15 cellular contexts compared by ENCODE assay signal in the genomic region with DNA sequence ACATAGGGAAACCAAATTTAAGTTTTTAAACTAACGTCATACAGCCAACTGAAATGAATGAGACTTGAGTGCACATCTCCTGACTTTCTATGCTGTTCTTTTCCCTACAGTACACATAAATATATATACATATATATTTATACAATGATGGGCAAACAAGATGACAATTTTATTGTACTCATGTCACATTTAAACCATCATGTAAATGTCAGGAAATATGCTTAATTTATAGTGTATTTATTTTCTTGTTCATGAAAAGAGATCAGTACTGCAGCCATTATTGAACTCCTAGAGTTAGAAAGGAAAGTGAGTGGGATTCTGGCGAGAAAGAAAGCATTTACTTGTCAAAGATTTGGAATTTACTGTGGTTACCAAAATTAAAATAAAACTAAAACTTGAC.
A peak's percentile ranks its signal among the peaks of the same experiment; 100 is the strongest.
DNase-seq lines count a peak whose midpoint lies in the region; ATAC-seq and TF ChIP-seq lines count a peak whose summit lies in the region.
"Had no signal": no experiment of that assay in that cellular context is flagged by ENCODE, and none has a peak within 500 bp of the region (broad histone marks: within the 10 kb centered on the region; RNA-seq: fewer than 3 reads in every experiment).

No MANE protein-coding gene starts in this region.

- CTCF ChIA-PET in HEK293T (lab: Yijun Ruan, JAX), result no interaction called here

- intact Hi-C loops in tibial artery (cut with DNase I; ENCODE audit: low total_unique reads), result no loop called here
- intact Hi-C loops in activated CD4-positive, alpha-beta T cell treated with anti-CD3 and anti-CD28 coated beads, Interleukin-2, amount 10 ng/mL, durations not matched to agents 24 days and 14 days (cut with micrococcal nuclease), result no loop called here

- no peak overlapping the region for H3K27ac Mint-ChIP-seq in activated CD4-positive, alpha-beta T cell treated with anti-CD3 and anti-CD28 coated beads, Interleukin-2, amount 10 ng/mL, durations not matched to agents 24 days and 14 days
- H3K27ac Mint-ChIP-seq in endodermal cell, result no peak overlapping the region
- H3K27ac Mint-ChIP-seq: dendritic cell treated with granulocyte-macrophage colony-stimulating factor and Interleukin-4, amounts not matched to agents 40 ng/mL and 50 ng/mL, for 4 days had no signal

- no peak overlapping the region for H3K4me3 Mint-ChIP-seq in activated CD4-positive, alpha-beta T cell treated with anti-CD3 and anti-CD28 coated beads, Interleukin-2, amount 10 ng/mL, durations not matched to agents 24 days and 14 days
- H3K4me3 Mint-ChIP-seq in endodermal cell, result no peak overlapping the region
- H3K4me3 Mint-ChIP-seq: dendritic cell treated with granulocyte-macrophage colony-stimulating factor and Interleukin-4, amounts not matched to agents 40 ng/mL and 50 ng/mL, for 4 days had no signal

- H3K9me3 Mint-ChIP-seq in activated CD4-positive, alpha-beta T cell treated with anti-CD3 and anti-CD28 coated beads, Interleukin-2, amount 10 ng/mL, durations not matched to agents 24 days and 14 days, result peaks cover 12% of the 10 kb centered on the region
- peaks cover 25% of the 10 kb centered on the region for H3K9me3 Mint-ChIP-seq in endodermal cell

- ATAC-seq in HG03095 (IDR thresholded peaks at IDR 0.05; ENCODE audit: unreplicated experiment), result no peak

- peak overlapping the region; percentile 39 for H3K4me3 ChIP-seq in coronary artery
- H3K4me3 ChIP-seq in muscle layer of colon (ENCODE audit: low read depth in 1 of 2, low read length in 2 of 2), result peak overlapping the region in 1 of 2 donors; percentile 15
- peak overlapping the region; percentile 2 to 4 for H3K4me3 ChIP-seq in tibial artery
- no peak overlapping the region for H3K4me3 ChIP-seq in endodermal cell (ENCODE audit: low read length)
- H3K4me3 ChIP-seq: BLaER1 treated with 17β-estradiol and CSF1 and Interleukin-3, amounts not matched to agents 10 nM and 100 nM; mucosa of descending colon had no signal

- H3K27me3 ChIP-seq in muscle layer of colon (ENCODE audit: control insufficient read depth in 1 of 2, insufficient read depth in 2 of 2, low read length in 2 of 2) (no peaks in the 10 kb centered on the region), tibial artery (no peaks in the 10 kb centered on the region), endodermal cell (ENCODE audit: control insufficient read depth, insufficient read depth, low read length, poor library complexity, severe bottlenecking) (no peaks in the 10 kb centered on the region)
- H3K27me3 ChIP-seq: BLaER1 treated with 17β-estradiol and CSF1 and Interleukin-3, amounts not matched to agents 10 nM and 100 nM had no signal

- DNase-seq in HEK293T (ENCODE audit: extremely low spot score) (no peak), coronary artery (ENCODE audit: low spot score) (no peak), tibial artery (no peak), NCI-H1436 (lab: John Stamatoyannopoulos, UW) (no peak), endodermal cell (no peak)
- DNase-seq in activated CD4-positive, alpha-beta T cell treated with anti-CD3 and anti-CD28 coated beads, Interleukin-2, amount 10 ng/mL, durations not matched to agents 24 days and 14 days, result no peak
- DNase-seq: activated effector memory CD4-positive, alpha-beta T cell treated with Interleukin-2 at 50 U/mL for 16 hours; aorta; Kasumi-1; mucosa of descending colon; NCI-H510A treated with DMSO at 0.1 percent for 48 hours had no signal

- peaks cover 3% of the 10 kb centered on the region for H3K4me1 Mint-ChIP-seq in activated CD4-positive, alpha-beta T cell treated with anti-CD3 and anti-CD28 coated beads, Interleukin-2, amount 10 ng/mL, durations not matched to agents 24 days and 14 days
- peaks cover 29% of the 10 kb centered on the region for H3K4me1 Mint-ChIP-seq in endodermal cell

- H3K4me1 ChIP-seq in muscle layer of colon (ENCODE audit: insufficient read depth, low read length) (peaks cover 28% of the 10 kb centered on the region), tibial artery (peaks cover 0 to 17% (median 5%) of the 10 kb centered on the region in 4 donors), endodermal cell (ENCODE audit: control insufficient read depth, insufficient read depth, low read length) (peaks cover 12% of the 10 kb centered on the region)

- H3K9me3 ChIP-seq in muscle layer of colon (ENCODE audit: low read length), result no peaks in the 10 kb centered on the region
- H3K9me3 ChIP-seq in tibial artery, result no peaks in the 10 kb centered on the region
- peaks cover 23% of the 10 kb centered on the region for H3K9me3 ChIP-seq in endodermal cell (ENCODE audit: control insufficient read depth, low read length)
- H3K9me3 ChIP-seq: mucosa of descending colon had no signal

- POLR2A ChIA-PET in HEK293T (lab: Yijun Ruan, JAX), result no interaction called here

- H3K36me3 Mint-ChIP-seq in activated CD4-positive, alpha-beta T cell treated with anti-CD3 and anti-CD28 coated beads, Interleukin-2, amount 10 ng/mL, durations not matched to agents 24 days and 14 days (ENCODE audit: low read depth), result peaks cover 16% of the 10 kb centered on the region
- H3K36me3 Mint-ChIP-seq in endodermal cell (ENCODE audit: low read depth), result peaks cover 25% of the 10 kb centered on the region

- TF ChIP-seq CTCF in coronary artery (IDR thresholded peaks at IDR 0.05) (no peak), tibial artery (IDR thresholded peaks at IDR 0.05) (no peak), endodermal cell (conservative IDR thresholded peaks at IDR 0.05) (no peak)

- WGBS in endodermal cell (ENCODE audit: insufficient coverage in 1 of 2, insufficient read length in 1 of 2), 2 experiments, result 92 to 100% methylated on average over 2 of the region's 2 CpGs

- H3K36me3 ChIP-seq in muscle layer of colon (ENCODE audit: insufficient read depth, low read length), result no peaks in the 10 kb centered on the region
- H3K36me3 ChIP-seq in tibial artery, result no peaks in the 10 kb centered on the region
- no peaks in the 10 kb centered on the region for H3K36me3 ChIP-seq in endodermal cell (ENCODE audit: control insufficient read depth, insufficient read depth, low read length)

- no peak overlapping the region for H3K9ac ChIP-seq in muscle layer of colon (ENCODE audit: low read length)
- H3K9ac ChIP-seq in endodermal cell (ENCODE audit: extremely low read depth, low read length, poor library complexity, severe bottlenecking), result no peak overlapping the region
- H3K9ac ChIP-seq: BLaER1 treated with 17β-estradiol and CSF1 and Interleukin-3, amounts not matched to agents 10 nM and 100 nM had no signal

- H3K27me3 Mint-ChIP-seq in activated CD4-positive, alpha-beta T cell treated with anti-CD3 and anti-CD28 coated beads, Interleukin-2, amount 10 ng/mL, durations not matched to agents 24 days and 14 days, result no peaks in the 10 kb centered on the region
- H3K27me3 Mint-ChIP-seq in endodermal cell (ENCODE audit: insufficient read depth), result no peaks in the 10 kb centered on the region
- H3K27me3 Mint-ChIP-seq: dendritic cell treated with granulocyte-macrophage colony-stimulating factor and Interleukin-4, amounts not matched to agents 40 ng/mL and 50 ng/mL, for 4 days had no signal

- H3K27ac ChIP-seq in coronary artery (no peak overlapping the region), muscle layer of colon (ENCODE audit: low read depth, low read length) (peak overlapping the region; percentile 81), tibial artery (peak overlapping the region; percentile 27 to 29), endodermal cell (ENCODE audit: low read depth, low read length) (no peak overlapping the region)

TF ChIP-seq in HEK293T, 16 proteins besides CTCF, POLR2A, EP300 and RAD21:
- TF ChIP-seq HDGF (IDR thresholded peaks at IDR 0.05; ENCODE audit: borderline replicate concordance) (no peak), L3MBTL2 (conservative IDR thresholded peaks at IDR 0.05) (no peak), ELF4 (IDR thresholded peaks at IDR 0.05) (no peak)
- TF ChIP-seq, protein P1, sequence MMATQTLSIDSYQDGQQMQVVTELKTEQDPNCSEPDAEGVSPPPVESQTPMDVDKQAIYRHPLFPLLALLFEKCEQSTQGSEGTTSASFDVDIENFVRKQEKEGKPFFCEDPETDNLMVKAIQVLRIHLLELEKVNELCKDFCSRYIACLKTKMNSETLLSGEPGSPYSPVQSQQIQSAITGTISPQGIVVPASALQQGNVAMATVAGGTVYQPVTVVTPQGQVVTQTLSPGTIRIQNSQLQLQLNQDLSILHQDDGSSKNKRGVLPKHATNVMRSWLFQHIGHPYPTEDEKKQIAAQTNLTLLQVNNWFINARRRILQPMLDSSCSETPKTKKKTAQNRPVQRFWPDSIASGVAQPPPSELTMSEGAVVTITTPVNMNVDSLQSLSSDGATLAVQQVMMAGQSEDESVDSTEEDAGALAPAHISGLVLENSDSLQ (IDR thresholded peaks at IDR 0.05), result peak; percentile 36

Comparison
In these comparisons a context has a peak if more than half of its experiments do, and no peak if none do; other contexts are left out.
1. H3K27ac ChIP-seq: peak in muscle layer of colon (single experiment) and tibial artery (2 of 2); none in coronary artery (0 of 2) and endodermal cell (single experiment).